Comparison of ENCODE assay signal across 9 cellular contexts in genomic region chr19:12885749-12886706, GRCh38. TPM values are rescaled to one million over a fixed set of nuclear protein-coding genes. Genes with fewer than 3 reads are reported as not detected.
DNase-seq lines count a peak whose midpoint lies in the region; ATAC-seq and TF ChIP-seq lines count a peak whose summit lies in the region.
"Had no signal": no experiment of that assay in that cellular context is flagged by ENCODE, and none has a peak within 500 bp of the region (broad histone marks: within the 10 kb centered on the region; RNA-seq: fewer than 3 reads in every experiment).

No MANE protein-coding gene starts in this region.

- TF ChIP-seq CTCF in PC-9 (conservative IDR thresholded peaks at IDR 0.05) = peak; percentile 22; the same call in 1 of the 2 replicates
- no peak for TF ChIP-seq CTCF in epithelial cell of proximal tubule (conservative IDR thresholded peaks at IDR 0.05; ENCODE audit: low read depth, low read length)

- peak overlapping the region; percentile 84 for H3K4me2 ChIP-seq in PC-9

- H2AFZ ChIP-seq in PC-9 = peak overlapping the region; percentile 84

- H3K9ac ChIP-seq in rectal smooth muscle tissue (ENCODE audit: low read length) = no peak overlapping the region

- 0 out of 2 replicates have a peak, but pooled peaks cover under 1% of the 10 kb centered on the region for H3K79me2 ChIP-seq in PC-9 (ENCODE audit: low read depth)

- POLR2A ChIA-PET in PC-9 (lab: Charles Lee; ENCODE audit: unreplicated experiment) = interaction anchor here (0.6 to 1.0 kb wide), 6 partner anchors 48 to 246 kb away, joined by 4 to 6 read pairs (median 5); no protein-coding TSS in a partner anchor

- peaks cover 11% of the 10 kb centered on the region; the same call in 1 of the 2 replicates for H3K9me3 ChIP-seq in PC-9 (ENCODE audit: insufficient read depth, low read depth)

- no peak for TF ChIP-seq POLR2A in GM18505 (IDR thresholded peaks at IDR 0.05; ENCODE audit: borderline replicate concordance, extremely low read depth, insufficient read depth, insufficient read length)

- peaks cover 15% of the 10 kb centered on the region; the same call in 1 of the 2 replicates for H3F3A ChIP-seq in PC-9 (ENCODE audit: insufficient read depth, low read depth)

- ATAC-seq in GM18505 (IDR thresholded peaks at IDR 0.05; ENCODE audit: unreplicated experiment) (peak; percentile 6), HG03565 (IDR thresholded peaks at IDR 0.05; ENCODE audit: unreplicated experiment) (no peak), HG02642 (IDR thresholded peaks at IDR 0.05; ENCODE audit: poor library complexity, unreplicated experiment) (no peak)

- intact Hi-C loops in PC-9 (cut with micrococcal nuclease; ENCODE audit: unreplicated experiment) = loop anchor here (2.0 kb wide), 1 partner anchor 79 kb away; no protein-coding TSS in a partner anchor

- no peaks in the 10 kb centered on the region for H3K27me3 ChIP-seq in PC-9 (ENCODE audit: insufficient read depth, low read depth)
- no peaks in the 10 kb centered on the region for H3K27me3 ChIP-seq in rectal smooth muscle tissue (ENCODE audit: control insufficient read depth, insufficient read depth, low read length)

- peak in 1 of 2 experiments; percentile 30 for DNase-seq in PC-9
- no peak for DNase-seq in epithelial cell of proximal tubule (ENCODE audit: low read depth)
- DNase-seq in COLO829 (ENCODE audit: low spot score) = no peak
- no peak for DNase-seq in NAMALWA (ENCODE audit: low spot score)
- DNase-seq: NCI-H524 treated with DMSO at 0.1 percent for 48 hours had no signal

- H3K27ac ChIP-seq in PC-9 = no peak overlapping the region
- no peak overlapping the region for H3K27ac ChIP-seq in rectal smooth muscle tissue (ENCODE audit: low read depth, low read length)

- BruUV-seq in PC-9 (replicated peaks; lab: Mats Ljungman, UMichigan) = no TSS peak

- no peaks in the 10 kb centered on the region for H3K9me2 ChIP-seq in PC-9 (ENCODE audit: insufficient read depth)

- CTCF ChIA-PET in PC-9 (lab: Charles Lee) = interaction anchor here (0.5 to 1.0 kb wide), 3 partner anchors 18 to 223 kb away, joined by 3 to 6 read pairs (median 5); no protein-coding TSS in a partner anchor

- no peaks in the 10 kb centered on the region for H4K20me1 ChIP-seq in PC-9 (ENCODE audit: insufficient read depth)

- H3K36me3 ChIP-seq in PC-9 (ENCODE audit: low read depth) (no peaks in the 10 kb centered on the region), rectal smooth muscle tissue (ENCODE audit: control insufficient read depth, insufficient read depth, low read length) (no peaks in the 10 kb centered on the region)

- H3K4me3 ChIP-seq in PC-9 (peak overlapping the region; percentile 65), epithelial cell of proximal tubule (ENCODE audit: low read depth, low read length) (peak overlapping the region; percentile 33), rectal smooth muscle tissue (ENCODE audit: low read length) (peak overlapping the region; percentile 45)

- H3K4me1 ChIP-seq in PC-9 (replicated peaks; ENCODE audit: insufficient read depth) = peaks cover 7% of the 10 kb centered on the region
- peaks cover 5% of the 10 kb centered on the region for H3K4me1 ChIP-seq in rectal smooth muscle tissue (ENCODE audit: control insufficient read depth, insufficient read depth, low read length)

RNA-seq across cellular contexts. Expression of gene KLF1, which starts 1.0 kb away (rescaled TPM):
- total RNA-seq in PC-9 (2021) (0.22 and 0.25 TPM in 2 replicates), epithelial cell of proximal tubule (0.51 TPM in 1 of 2 replicates, not detected in the other)

RNA-seq across cellular contexts. Expression of gene DNASE2, which starts 4.8 kb away (rescaled TPM):
- total RNA-seq in PC-9 (2021) (68.4 and 81.0 TPM in 2 replicates), epithelial cell of proximal tubule (21.0 and 24.0 TPM in 2 replicates)

RNA-seq across cellular contexts. Expression of gene GCDH, which starts 4.9 kb away (rescaled TPM):
- total RNA-seq in PC-9 (2021) (23.2 and 27.8 TPM in 2 replicates), epithelial cell of proximal tubule (43.4 and 49.1 TPM in 2 replicates)

RNA-seq across cellular contexts. Expression of gene SYCE2, which starts 33.1 kb away (rescaled TPM):
- total RNA-seq in PC-9 (2021) (2.1 and 2.6 TPM in 2 replicates), epithelial cell of proximal tubule (0.22 and 1.3 TPM in 2 replicates)

RNA-seq across cellular contexts. Expression of gene FARSA, which starts 47.5 kb away (rescaled TPM):
- total RNA-seq in PC-9 (2021) (53.7 and 76.5 TPM in 2 replicates), epithelial cell of proximal tubule (89.1 and 101 TPM in 2 replicates)
